8 cellular contexts compared by ENCODE assay signal in genomic region chrX:9708923-9709553, GRCh38. TPM values are rescaled to one million over a fixed set of nuclear protein-coding genes. Genes with fewer than 3 reads are reported as not detected.
DNase-seq lines count a peak whose midpoint lies in the region; ATAC-seq, FAIRE-seq and TF ChIP-seq lines count a peak whose summit lies in the region.

No MANE protein-coding gene starts in this region.

- 90% methylated on average over 5 of the region's 17 CpGs for WGBS in HepG2 (ENCODE audit: low lambda C conversion rate)

- H3K9ac ChIP-seq in HepG2 (ENCODE audit: insufficient read depth, low read depth, low read length), result no peak overlapping the region

- no peaks in the 10 kb centered on the region for H3K27me3 Mint-ChIP-seq in activated CD4-positive, alpha-beta T cell treated with anti-CD3 and anti-CD28 coated beads, Interleukin-2, amount 10 ng/mL, durations not matched to agents 7 days and 5 days

- peak; percentile 93 for FAIRE-seq in colon (lab: Jason Lieb, UNC)
- FAIRE-seq in HepG2 (lab: Jason Lieb, UNC), result peak; percentile 92

- TF ChIP-seq RAD21 in HepG2 (CRISPR knock-in tag; IDR thresholded peaks at IDR 0.05), result peak; percentile 46; the same call in 1 of the 2 replicates

- H3K27me3 ChIP-seq in HepG2 (ENCODE audit: control insufficient read depth in 1 of 2, insufficient read depth in 2 of 2, low read length in 2 of 2), result no peaks in the 10 kb centered on the region

- H3K4me2 ChIP-seq in HepG2 (ENCODE audit: low read depth, low read length), result no peak overlapping the region

- no peak for TF ChIP-seq POLR2A in HepG2 (IDR thresholded peaks at IDR 0.05; ENCODE audit: insufficient read depth in 1 of 2, low read depth in 2 of 2, low read length in 2 of 2)

- H3K36me3 Mint-ChIP-seq in activated CD4-positive, alpha-beta T cell treated with anti-CD3 and anti-CD28 coated beads, Interleukin-2, amount 10 ng/mL, durations not matched to agents 7 days and 5 days (ENCODE audit: low read depth), result peaks cover 13% of the 10 kb centered on the region

- H3K27ac Mint-ChIP-seq in activated CD4-positive, alpha-beta T cell treated with anti-CD3 and anti-CD28 coated beads, Interleukin-2, amount 10 ng/mL, durations not matched to agents 7 days and 5 days, result peak overlapping the region; percentile 74

- H3K4me1 ChIP-seq in HepG2 (ENCODE audit: insufficient read depth, low read length), result no peaks in the 10 kb centered on the region

- ATAC-seq in GM18867 (IDR thresholded peaks at IDR 0.05; ENCODE audit: unreplicated experiment) (peak; percentile 91), HG03159 (IDR thresholded peaks at IDR 0.05; ENCODE audit: unreplicated experiment) (peak; percentile 86), HepG2 (peak; percentile 86)

- H3K9me3 Mint-ChIP-seq in activated CD4-positive, alpha-beta T cell treated with anti-CD3 and anti-CD28 coated beads, Interleukin-2, amount 10 ng/mL, durations not matched to agents 7 days and 5 days, result no peaks in the 10 kb centered on the region

- DNase-seq in AG08396 (ENCODE audit: low spot score), result peak; percentile 76
- peak; percentile 65 for DNase-seq in NCI-H460 (ENCODE audit: extremely low read depth, low read depth)
- peak; percentile 74 for DNase-seq in activated CD4-positive, alpha-beta T cell treated with anti-CD3 and anti-CD28 coated beads, Interleukin-2, amount 10 ng/mL, durations not matched to agents 7 days and 5 days
- DNase-seq in HepG2 (ENCODE audit: low spot score), result peak; percentile 21
- DNase-seq in stimulated activated CD4-positive, alpha-beta T cell treated with anti-CD3 and anti-CD28 coated beads, TNF-alpha, amount 100 ng/mL, for 24 hours (ENCODE audit: low read depth in 3 of 3), result peak; percentile 45 to 67 (median 54)

- H3K4me1 Mint-ChIP-seq in activated CD4-positive, alpha-beta T cell treated with anti-CD3 and anti-CD28 coated beads, Interleukin-2, amount 10 ng/mL, durations not matched to agents 7 days and 5 days, result peaks cover 8% of the 10 kb centered on the region

- TF ChIP-seq EP300 in HepG2 (IDR thresholded peaks at IDR 0.05; ENCODE audit: low read depth in 2 of 2, low read length in 2 of 2) (no peak), HepG2 (CRISPR knock-in tag; IDR thresholded peaks at IDR 0.05; ENCODE audit: borderline replicate concordance) (no peak)

- in situ Hi-C loops in HepG2 (cut with HindIII; ENCODE audit: extremely low pct_ligation_motif_present, low pct_unique_long_range_greater_than_20kb), result loop anchor here (25.0 kb wide), 1 partner anchor 747 kb away; no protein-coding TSS in a partner anchor

- no peaks in the 10 kb centered on the region for H3K79me2 ChIP-seq in HepG2 (ENCODE audit: insufficient read depth, low read length)

- H4K20me1 ChIP-seq in HepG2 (ENCODE audit: insufficient read depth, low read length), result no peaks in the 10 kb centered on the region

- CTCF ChIA-PET in activated CD4-positive, alpha-beta T cell treated with anti-CD3 and anti-CD28 coated beads, Interleukin-2, amount 10 ng/mL, durations not matched to agents 7 days and 5 days (lab: Charles Lee), result no interaction called here
- CTCF ChIA-PET in HepG2 (lab: Yijun Ruan, JAX; ENCODE audit: low intra/inter-chr PET ratio, low total read pairs), result interaction anchor here (1.5 kb wide), 1 partner anchor 410 kb away, joined by 4 read pairs; no protein-coding TSS in a partner anchor

- intact Hi-C loops in HepG2 (cut with micrococcal nuclease; ENCODE audit: unreplicated experiment), result loop anchor here (1.0 to 5.0 kb wide), 2 partner anchors 247 to 738 kb away; no protein-coding TSS in a partner anchor

- H2AFZ ChIP-seq in HepG2 (ENCODE audit: low read length), result no peak overlapping the region

- no TSS peak for BruUV-seq in HepG2 (replicated peaks; lab: Mats Ljungman, UMichigan)

- H3K4me3 ChIP-seq in HepG2 (replicated peaks in 1 of 3; ENCODE audit: insufficient read depth in 1 of 3, low read depth in 2 of 3, low read length in 3 of 3), result no peak overlapping the region

- no peaks in the 10 kb centered on the region for H3K9me3 ChIP-seq in HepG2 (ENCODE audit: low read length)

- POLR2A ChIA-PET in activated CD4-positive, alpha-beta T cell treated with anti-CD3 and anti-CD28 coated beads, Interleukin-2, amount 10 ng/mL, durations not matched to agents 7 days and 5 days (lab: Charles Lee), result no interaction called here
- POLR2A ChIA-PET in HepG2 (lab: Yijun Ruan, JAX), result no interaction called here

- TF ChIP-seq CTCF in HepG2 (CRISPR knock-in tag; IDR thresholded peaks at IDR 0.05), result peak; percentile 75

- no peak overlapping the region for H3K27ac ChIP-seq in HepG2 (ENCODE audit: extremely low read length, insufficient read depth, low read length)

- peaks cover 9 to 28% of the 10 kb centered on the region in 2 experiments for H3K36me3 ChIP-seq in HepG2 (replicated peaks in 1 of 2; ENCODE audit: control insufficient read depth in 1 of 2, insufficient read depth in 2 of 2, low read length in 2 of 2)

- no peak overlapping the region for H3K4me3 Mint-ChIP-seq in activated CD4-positive, alpha-beta T cell treated with anti-CD3 and anti-CD28 coated beads, Interleukin-2, amount 10 ng/mL, durations not matched to agents 7 days and 5 days

TF ChIP-seq in HepG2, 621 proteins besides CTCF, POLR2A, EP300 and RAD21 (continues in another document):
- TF ChIP-seq EED (CRISPR knock-in tag; IDR thresholded peaks at IDR 0.05) (no peak), SMC3 (IDR thresholded peaks at IDR 0.05; ENCODE audit: low read length) (peak; percentile 33; the same call in 1 of the 2 replicates), SNAPC4 (CRISPR knock-in tag; IDR thresholded peaks at IDR 0.05) (no peak)

RNA-seq across cellular contexts. Expression of gene GPR143, which starts 56.6 kb away (rescaled TPM):
- not detected in 2 replicates for total RNA-seq in NCI-H460 (2014; rRNA removed; shearing (Covaris generic))
- polyA plus RNA-seq in NCI-H460 (2014; cell fraction: nucleus; rRNA removed), result not detected in 2 replicates
- total RNA-seq in activated CD4-positive, alpha-beta T cell treated with anti-CD3 and anti-CD28 coated beads, Interleukin-2, amount 10 ng/mL, durations not matched to agents 7 days and 5 days, result not detected
- total RNA-seq in HepG2 (2016; rRNA removed; fragmentation: Illumina TruSeq; extraction: Trizol), result 0.60 and 0.89 TPM in 2 replicates
- total RNA-seq in HepG2 (2016; cell fraction: cytosol; rRNA removed; fragmentation: Illumina TruSeq; extraction: Trizol; ENCODE audit: low read depth), result 0.30 and 0.44 TPM in 2 replicates
- total RNA-seq in HepG2 (2016; cell fraction: insoluble cytoplasmic fraction; rRNA removed; fragmentation: Illumina TruSeq; extraction: Trizol), result 0.30 and 0.87 TPM in 2 replicates
- total RNA-seq in HepG2 (2016; cell fraction: membrane; rRNA removed; fragmentation: Illumina TruSeq; extraction: Trizol), result 0.59 TPM in 2 replicates
- total RNA-seq in HepG2 (2016; cell fraction: nucleus; rRNA removed; fragmentation: Illumina TruSeq; extraction: Trizol), result 0.31 and 0.94 TPM in 2 replicates
- 0.30 and 0.57 TPM in 2 replicates for polyA plus RNA-seq in HepG2 (2011; rRNA removed)
- polyA plus RNA-seq in HepG2 (2011; cell fraction: cytosol; rRNA removed), result 0.62 and 1.1 TPM in 2 replicates
- polyA plus RNA-seq in HepG2 (2011; cell fraction: nucleus; rRNA removed), result 0.40 and 0.64 TPM in 2 replicates
- 1.3 TPM in 2 replicates for polyA plus RNA-seq in HepG2 (2012)
- polyA plus RNA-seq in HepG2 (2016; cell fraction: cytosol; fragmentation: Illumina TruSeq; extraction: Trizol; ENCODE audit: low read depth), result 0.40 and 0.47 TPM in 2 replicates
- polyA plus RNA-seq in HepG2 (2016; cell fraction: insoluble cytoplasmic fraction; fragmentation: Illumina TruSeq; extraction: Trizol; ENCODE audit: low read depth), result 0.40 and 0.85 TPM in 2 replicates
- polyA plus RNA-seq in HepG2 (2016; cell fraction: membrane; fragmentation: Illumina TruSeq; extraction: Trizol; ENCODE audit: low read depth), result 0.27 and 0.89 TPM in 2 replicates
- polyA plus RNA-seq in HepG2 (2016; cell fraction: nucleus; fragmentation: Illumina TruSeq; extraction: Trizol; ENCODE audit: insufficient read depth, low read depth), result 1.0 TPM in 2 replicates
- 0.09 and 4.3 TPM in 2 replicates for polyA minus RNA-seq in HepG2 (2011; rRNA and poly(A)+ RNA removed; ENCODE audit: low replicate concordance)
- polyA minus RNA-seq in HepG2 (2011; cell fraction: cytosol; rRNA and poly(A)+ RNA removed), result not detected in 2 replicates
- 0.87 TPM in 1 of 2 replicates, not detected in the other for polyA minus RNA-seq in HepG2 (2011; cell fraction: nucleus; rRNA and poly(A)+ RNA removed)

Comparison
In these comparisons a context has a peak if more than half of its experiments do, and no peak if none do; other contexts are left out.
1. DNase-seq: peak in every context shown above with its lines; median percentile 76 in AG08396; 74 in activated CD4-positive, alpha-beta T cell treated with anti-CD3 and anti-CD28 coated beads, Interleukin-2, amount 10 ng/mL, durations not matched to agents 7 days and 5 days; 65 in NCI-H460; 54 in stimulated activated CD4-positive, alpha-beta T cell treated with anti-CD3 and anti-CD28 coated beads, TNF-alpha, amount 100 ng/mL, for 24 hours; 21 in HepG2.